8 cellular contexts compared by ENCODE assay signal in the genomic region with DNA sequence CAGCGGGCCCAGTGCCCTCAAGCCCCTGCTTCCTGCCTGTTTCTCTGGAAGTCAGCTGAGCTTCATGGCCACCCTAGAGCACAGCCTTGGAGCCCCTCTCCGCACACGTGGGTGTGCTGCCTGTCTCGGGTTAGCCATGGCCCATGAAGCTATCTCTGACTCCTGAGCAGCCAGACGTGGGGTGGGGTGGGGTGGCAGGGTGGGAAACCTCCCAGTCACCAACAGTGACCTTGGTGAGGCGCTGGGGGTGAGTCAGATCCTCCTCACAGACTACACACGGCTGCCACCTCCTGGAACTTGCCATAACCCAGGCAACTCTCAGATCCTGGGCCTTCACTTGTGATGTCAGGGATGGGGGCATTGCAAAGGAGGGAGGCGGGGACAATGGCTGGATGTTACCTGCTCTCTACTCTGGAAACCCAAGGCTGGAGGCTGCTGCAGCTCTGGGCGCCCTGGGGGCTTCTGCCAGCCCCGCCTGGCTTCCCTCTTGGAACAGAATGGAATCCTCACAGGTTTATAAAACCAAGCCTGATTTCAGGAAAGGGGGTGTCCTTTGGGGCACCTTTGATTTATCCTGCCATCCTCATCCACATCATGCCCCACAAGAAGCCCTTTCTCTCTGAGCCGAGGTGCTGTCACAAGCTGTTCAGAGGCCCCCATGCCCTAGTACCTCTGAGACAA.
DNase-seq lines count a peak whose midpoint lies in the region; ATAC-seq and TF ChIP-seq lines count a peak whose summit lies in the region.

No MANE protein-coding gene starts in this region.

- no peaks in the 10 kb centered on the region for H3K9me3 Mint-ChIP-seq in activated T-cell treated with anti-CD3 and anti-CD28 coated beads, Interleukin-2, amount 50 U/mL, for 24 hours

- no peak overlapping the region for H3K4me3 Mint-ChIP-seq in activated T-cell treated with anti-CD3 and anti-CD28 coated beads, Interleukin-2, amount 50 U/mL, for 24 hours

- BruUV-seq in mammary epithelial cell (replicated peaks; lab: Mats Ljungman, UMichigan), result no TSS peak

- H3K27ac Mint-ChIP-seq in activated T-cell treated with anti-CD3 and anti-CD28 coated beads, Interleukin-2, amount 50 U/mL, for 24 hours, result no peak overlapping the region

- peak; percentile 30 to 31 for DNase-seq in activated T-cell treated with anti-CD3 and anti-CD28 coated beads, Interleukin-2, amount 50 U/mL, for 48 hours
- DNase-seq in activated T-cell treated with anti-CD3 and anti-CD28 coated beads, Interleukin-2, amount 50 U/mL, for 24 hours, result no peak
- peak; percentile 24 for DNase-seq in NCI-H524 treated with DMSO at 0.1 percent for 48 hours (lab: John Stamatoyannopoulos, UW)
- DNase-seq in mammary epithelial cell, result peak; percentile 73
- no peak for DNase-seq in left lung
- DNase-seq in aorta, result peak; percentile 81 to 87
- DNase-seq in GOT3 (lab: John Stamatoyannopoulos, UW), result no peak

- no peaks in the 10 kb centered on the region for H3K4me1 ChIP-seq in mammary epithelial cell (ENCODE audit: insufficient read depth, low read length)
- H3K4me1 ChIP-seq in left lung, result peaks cover 0 to 3% of the 10 kb centered on the region in 2 donors
- no peaks in the 10 kb centered on the region for H3K4me1 ChIP-seq in aorta (ENCODE audit: control insufficient read depth in 1 of 2, insufficient read depth in 2 of 2, low read length in 2 of 2)

- H3K9me3 ChIP-seq in mammary epithelial cell (replicated peaks; ENCODE audit: insufficient read depth, low read length) (no peaks in the 10 kb centered on the region), left lung (no peaks in the 10 kb centered on the region), aorta (ENCODE audit: control insufficient read depth, low read length) (no peaks in the 10 kb centered on the region)

- TF ChIP-seq CTCF in mammary epithelial cell (conservative IDR thresholded peaks at IDR 0.05 in 1 of 2, IDR thresholded peaks at IDR 0.05 in 1 of 2; ENCODE audit: extremely low read depth in 1 of 2, insufficient read depth in 1 of 2, low read depth in 1 of 2, low read length in 2 of 2) (peak; percentile 65 to 80), left lung (IDR thresholded peaks at IDR 0.05) (peak in 1 of 2 donors; percentile 19)

- in situ Hi-C loops in mammary epithelial cell (cut with MboI; ENCODE audit: low sequenced_read_pairs in 2 of 2), result loop anchor here in 1 of 2 donors (5.0 kb wide), 1 partner anchor 391 kb away; no protein-coding TSS in a partner anchor

- 54% methylated on average over 7 of the region's 11 CpGs for WGBS in mammary epithelial cell (ENCODE audit: low coverage, missing lambda C conversion rate)
- WGBS in aorta, 2 donors, result 53 to 60% methylated on average over 11 of the region's 11 CpGs

- no peaks in the 10 kb centered on the region for H3K27me3 ChIP-seq in mammary epithelial cell (ENCODE audit: insufficient read depth, low read length)
- H3K27me3 ChIP-seq in left lung, result no peaks in the 10 kb centered on the region
- H3K27me3 ChIP-seq in aorta (ENCODE audit: control insufficient read depth in 1 of 2, insufficient read depth in 2 of 2, low read length in 1 of 2), result no peaks in the 10 kb centered on the region

- H3K36me3 Mint-ChIP-seq in activated T-cell treated with anti-CD3 and anti-CD28 coated beads, Interleukin-2, amount 50 U/mL, for 24 hours (ENCODE audit: low read depth), result no peaks in the 10 kb centered on the region

- CTCF ChIA-PET in mammary epithelial cell (lab: Charles Lee; ENCODE audit: low non-redundant PET), result interaction anchor here (0.6 to 0.8 kb wide), 2 partner anchors 95 to 392 kb away, joined by 3 read pairs; no protein-coding TSS in a partner anchor

- H3K36me3 ChIP-seq in mammary epithelial cell (ENCODE audit: insufficient read depth, low read length) (no peaks in the 10 kb centered on the region), left lung (no peaks in the 10 kb centered on the region), aorta (ENCODE audit: control insufficient read depth in 1 of 2, insufficient read depth in 2 of 2, low read length in 1 of 2) (no peaks in the 10 kb centered on the region)

- no peaks in the 10 kb centered on the region for H3K4me1 Mint-ChIP-seq in activated T-cell treated with anti-CD3 and anti-CD28 coated beads, Interleukin-2, amount 50 U/mL, for 24 hours (ENCODE audit: low read depth)

- no peaks in the 10 kb centered on the region for H4K20me1 ChIP-seq in mammary epithelial cell (ENCODE audit: insufficient read depth, low read length)

- no peaks in the 10 kb centered on the region for H3K79me2 ChIP-seq in mammary epithelial cell (ENCODE audit: insufficient read depth, low read length)

- intact Hi-C loops in mammary epithelial cell (cut with micrococcal nuclease), result loop anchor here (1.0 to 5.0 kb wide), 5 partner anchors 33 to 393 kb away; no protein-coding TSS in a partner anchor
- intact Hi-C loops in left lung (cut with DNase I), result no loop called here
- intact Hi-C loops in aorta (cut with DNase I), result loop anchor here (1.0 to 2.0 kb wide), 3 partner anchors 21 to 394 kb away; no protein-coding TSS in a partner anchor

- H3K4me2 ChIP-seq in mammary epithelial cell (ENCODE audit: insufficient read depth, low read depth, low read length), result no peak overlapping the region

- dilution Hi-C loops in mammary epithelial cell (cut with HindIII; ENCODE audit: low sequenced_read_pairs), result no loop called here

- H3K9ac ChIP-seq in mammary epithelial cell (ENCODE audit: insufficient read depth, low read length), result no peak overlapping the region

- peaks cover 28% of the 10 kb centered on the region for H3K27me3 Mint-ChIP-seq in activated T-cell treated with anti-CD3 and anti-CD28 coated beads, Interleukin-2, amount 50 U/mL, for 24 hours

- no peak overlapping the region for H2AFZ ChIP-seq in mammary epithelial cell (ENCODE audit: low read depth, low read length)

- no peak overlapping the region for H3K4me3 ChIP-seq in mammary epithelial cell (replicated peaks in 1 of 3; ENCODE audit: insufficient read depth in 1 of 3, low read depth in 2 of 3, low read length in 3 of 3)
- no peak overlapping the region for H3K4me3 ChIP-seq in left lung
- no peak overlapping the region for H3K4me3 ChIP-seq in aorta (ENCODE audit: low read length in 2 of 2)

- H3K27ac ChIP-seq in mammary epithelial cell (ENCODE audit: insufficient read depth, low read depth, low read length) (no peak overlapping the region), left lung (no peak overlapping the region), aorta (ENCODE audit: low read depth in 1 of 2, low read length in 2 of 2) (no peak overlapping the region)

- ATAC-seq in left lung, result peak; percentile 77
- peak; percentile 55 for ATAC-seq in aorta (ENCODE audit: low FRiP score)
- no peak for ATAC-seq in GM21737 (IDR thresholded peaks at IDR 0.05; ENCODE audit: unreplicated experiment)

Comparison
In these comparisons a context has a peak if more than half of its experiments do, and no peak if none do; other contexts are left out.
1. DNase-seq: peak in activated T-cell treated with anti-CD3 and anti-CD28 coated beads, Interleukin-2, amount 50 U/mL, for 48 hours (2 of 2), NCI-H524 treated with DMSO at 0.1 percent for 48 hours (single experiment), mammary epithelial cell (single experiment) and aorta (2 of 2); none in activated T-cell treated with anti-CD3 and anti-CD28 coated beads, Interleukin-2, amount 50 U/mL, for 24 hours (single experiment), left lung (0 of 2) and GOT3 (single experiment).
2. intact Hi-C loops: an anchor here in mammary epithelial cell (1.0 to 5.0 kb wide) and aorta (1.0 to 2.0 kb wide); none called in left lung.